13 cellular contexts compared by ENCODE assay signal in genomic region chr6:41451515-41452163, GRCh38.
DNase-seq lines count a peak whose midpoint lies in the region; ATAC-seq and TF ChIP-seq lines count a peak whose summit lies in the region.
"Had no signal": no experiment of that assay in that cellular context is flagged by ENCODE, and none has a peak within 500 bp of the region (broad histone marks: within the 10 kb centered on the region; RNA-seq: fewer than 3 reads in every experiment).

No MANE protein-coding gene starts in this region.

- H4K8ac ChIP-seq in IMR-90 (ENCODE audit: low read depth in 2 of 2, low read length in 2 of 2) = no peak overlapping the region

- H3K27ac ChIP-seq in IMR-90 (ENCODE audit: insufficient read depth, low read length) (no peak overlapping the region), tibial artery (peak overlapping the region; percentile 49 to 72)
- H3K27ac ChIP-seq: colonic mucosa had no signal

- no peak for TF ChIP-seq POLR2A in IMR-90 (IDR thresholded peaks at IDR 0.05; ENCODE audit: low read depth, low read length)

- BruUV-seq in IMR-90 (replicated peaks; lab: Mats Ljungman, UMichigan) = no TSS peak

- POLR2A ChIA-PET in IMR-90 (lab: Charles Lee; ENCODE audit: unreplicated experiment) = no interaction called here

- no peak overlapping the region for H4K91ac ChIP-seq in IMR-90 (ENCODE audit: insufficient read depth, low read depth, low read length)

- no peaks in the 10 kb centered on the region for H3K36me3 ChIP-seq in IMR-90 (ENCODE audit: control insufficient read depth, insufficient read depth, low read length)
- no peaks in the 10 kb centered on the region for H3K36me3 ChIP-seq in tibial artery
- H3K36me3 ChIP-seq: colonic mucosa had no signal

- H4K5ac ChIP-seq in IMR-90 (ENCODE audit: low read depth, low read length) = no peak overlapping the region

- H3K9ac ChIP-seq in IMR-90 (ENCODE audit: low read depth, low read length) = no peak overlapping the region

- H2AFZ ChIP-seq in IMR-90 (replicated peaks; ENCODE audit: low read length, poor library complexity) = peak overlapping the region; percentile 23

- H3K9me3 ChIP-seq in IMR-90 (ENCODE audit: control insufficient read depth, insufficient read depth, low read length) (no peaks in the 10 kb centered on the region), tibial artery (no peaks in the 10 kb centered on the region)
- H3K9me3 ChIP-seq: colonic mucosa had no signal

- TF ChIP-seq CTCF in IMR-90 (conservative IDR thresholded peaks at IDR 0.05; ENCODE audit: low read depth, low read length) (no peak), fibroblast of mammary gland (conservative IDR thresholded peaks at IDR 0.05; ENCODE audit: control insufficient read depth, insufficient read depth, low read depth, low read length) (no peak), tibial artery (IDR thresholded peaks at IDR 0.05) (no peak)

- in situ Hi-C loops in IMR-90 (cut with MboI; ENCODE audit: low sequenced_read_pairs) = no loop called here

- H2BK5ac ChIP-seq in IMR-90 (ENCODE audit: low read depth, low read length, poor library complexity, severe bottlenecking) = no peak overlapping the region

- peaks cover 51% of the 10 kb centered on the region for H3K27me3 ChIP-seq in IMR-90 (ENCODE audit: control insufficient read depth, insufficient read depth, low read length)
- no peaks in the 10 kb centered on the region for H3K27me3 ChIP-seq in tibial artery
- H3K27me3 ChIP-seq: colonic mucosa had no signal

- H2BK15ac ChIP-seq in IMR-90 (ENCODE audit: low read depth, low read length) = no peak overlapping the region

- H2BK20ac ChIP-seq in IMR-90 (ENCODE audit: low read depth, low read length) = no peak overlapping the region

- no peak overlapping the region for H3K4me2 ChIP-seq in IMR-90 (ENCODE audit: low read depth, low read length)

- no peaks in the 10 kb centered on the region for H3K79me1 ChIP-seq in IMR-90 (ENCODE audit: low read depth in 1 of 2, low read length in 2 of 2)

- no peak overlapping the region for H2BK120ac ChIP-seq in IMR-90 (ENCODE audit: low read depth, low read length)

- CTCF ChIA-PET in IMR-90 (lab: Yijun Ruan, JAX) = interaction anchor here (0.8 kb wide), 1 partner anchor 131 kb away, joined by 4 read pairs; no protein-coding TSS in a partner anchor

- intact Hi-C loops in IMR-90 (cut with micrococcal nuclease) = no loop called here
- intact Hi-C loops in tibial artery (cut with DNase I; ENCODE audit: low total_unique reads) = no loop called here

- H2AK9ac ChIP-seq in IMR-90 (replicated peaks; ENCODE audit: low read depth, low read length, poor library complexity) = no peak overlapping the region

- no peak overlapping the region for H3K56ac ChIP-seq in IMR-90 (ENCODE audit: extremely low read depth, insufficient read depth, low read length)

- H2AK5ac ChIP-seq in IMR-90 (ENCODE audit: low read depth, low read length) = no peak overlapping the region

- dilution Hi-C loops in IMR-90 (cut with HindIII; ENCODE audit: low sequenced_read_pairs, unreplicated experiment) = no loop called here

- H3K4me3 ChIP-seq in IMR-90 (ENCODE audit: insufficient read depth, low read depth, low read length) (no peak overlapping the region), fibroblast of mammary gland (ENCODE audit: control insufficient read depth, low read depth, low read length) (no peak overlapping the region), tibial artery (peak overlapping the region in 1 of 2 donors; percentile 10)
- H3K4me3 ChIP-seq: colonic mucosa had no signal

- H3K23ac ChIP-seq in IMR-90 (ENCODE audit: low read depth, low read length) = no peak overlapping the region

- DNase-seq in IMR-90 = peak; percentile 59
- peak; percentile 47 for DNase-seq in fibroblast of mammary gland (ENCODE audit: low read depth)
- DNase-seq in mucosa of gallbladder (ENCODE audit: low spot score) = peak; percentile 48
- DNase-seq in tibial artery = peak; percentile 45 to 80
- no peak for DNase-seq in DMS153 (lab: John Stamatoyannopoulos, UW)
- DNase-seq in cerebellum (ENCODE audit: low spot score) = no peak
- DNase-seq: activated CD4-positive, alpha-beta T cell treated with anti-CD3 and anti-CD28 coated beads for 4 hours; activated gamma-delta T cell; NCI-H187 treated with DMSO at 0.1 percent for 48 hours; SW 1271 had no signal

- peak; percentile 61 for ATAC-seq in IMR-90 (ENCODE audit: low read depth)
- no peak for ATAC-seq in HG02840 (IDR thresholded peaks at IDR 0.05; ENCODE audit: low FRiP score, unreplicated experiment)
- ATAC-seq in HG02678 (IDR thresholded peaks at IDR 0.05; ENCODE audit: unreplicated experiment) = no peak

- TF ChIP-seq RAD21 in IMR-90 (IDR thresholded peaks at IDR 0.05; ENCODE audit: low read length) = no peak

- WGBS in IMR-90 (ENCODE audit: extremely low coverage in 2 of 2, insufficient read length in 1 of 2), 2 experiments = 39% methylated on average over 17 of the region's 22 CpGs; no CpG with 5 or more reads in 1 of the 2 experiments

- H3K9me1 ChIP-seq in IMR-90 (ENCODE audit: insufficient read depth, low read length) = peaks cover 5% of the 10 kb centered on the region

- no peak overlapping the region for H3K14ac ChIP-seq in IMR-90 (replicated peaks; ENCODE audit: low read depth, low read length)

- H4K20me1 ChIP-seq in IMR-90 (ENCODE audit: insufficient read depth, low read length) = no peaks in the 10 kb centered on the region

- peaks cover 6% of the 10 kb centered on the region for H3K4me1 ChIP-seq in IMR-90 (ENCODE audit: control insufficient read depth, insufficient read depth, low read length)
- peaks cover 0 to 32% (median 28%) of the 10 kb centered on the region in 4 donors for H3K4me1 ChIP-seq in tibial artery

- no peak overlapping the region for H3K4ac ChIP-seq in IMR-90 (ENCODE audit: low read depth, low read length)

- no peak overlapping the region for H3K18ac ChIP-seq in IMR-90 (ENCODE audit: low read depth, low read length)

TF ChIP-seq in IMR-90, 13 proteins besides CTCF, POLR2A, EP300 and RAD21:
- TF ChIP-seq CHD1 (IDR thresholded peaks at IDR 0.05; ENCODE audit: low read depth, low read length) (no peak), RFX5 (IDR thresholded peaks at IDR 0.05; ENCODE audit: low read depth, low read length) (no peak), ELK1 (IDR thresholded peaks at IDR 0.05; ENCODE audit: borderline replicate concordance, low read depth, low read length) (no peak), BHLHE40 (IDR thresholded peaks at IDR 0.05; ENCODE audit: low read depth, low read length) (no peak), MAFK (IDR thresholded peaks at IDR 0.05; ENCODE audit: low read depth, low read length) (no peak), MXI1 (IDR thresholded peaks at IDR 0.05; ENCODE audit: borderline replicate concordance, low read depth, low read length) (no peak), SMC3 (IDR thresholded peaks at IDR 0.05; ENCODE audit: low read depth, low read length) (no peak), MAZ (IDR thresholded peaks at IDR 0.05; ENCODE audit: borderline replicate concordance, low read depth, low read length) (no peak), CEBPB (IDR thresholded peaks at IDR 0.05; ENCODE audit: low read depth, low read length) (no peak), NFE2L2 (IDR thresholded peaks at IDR 0.05; ENCODE audit: low read depth, low read length) (no peak)
- TF ChIP-seq, protein P1, sequence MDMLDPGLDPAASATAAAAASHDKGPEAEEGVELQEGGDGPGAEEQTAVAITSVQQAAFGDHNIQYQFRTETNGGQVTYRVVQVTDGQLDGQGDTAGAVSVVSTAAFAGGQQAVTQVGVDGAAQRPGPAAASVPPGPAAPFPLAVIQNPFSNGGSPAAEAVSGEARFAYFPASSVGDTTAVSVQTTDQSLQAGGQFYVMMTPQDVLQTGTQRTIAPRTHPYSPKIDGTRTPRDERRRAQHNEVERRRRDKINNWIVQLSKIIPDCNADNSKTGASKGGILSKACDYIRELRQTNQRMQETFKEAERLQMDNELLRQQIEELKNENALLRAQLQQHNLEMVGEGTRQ (IDR thresholded peaks at IDR 0.05; ENCODE audit: low read depth, low read length) = no peak

Comparison
In these comparisons a context has a peak if more than half of its experiments do, and no peak if none do; other contexts are left out.
1. DNase-seq: peak in IMR-90 (single experiment), fibroblast of mammary gland (single experiment), mucosa of gallbladder (single experiment) and tibial artery (2 of 2); none in DMS153 (single experiment) and cerebellum (single experiment).